Comparison of ENCODE assay signal across 19 cellular contexts in the genomic region with DNA sequence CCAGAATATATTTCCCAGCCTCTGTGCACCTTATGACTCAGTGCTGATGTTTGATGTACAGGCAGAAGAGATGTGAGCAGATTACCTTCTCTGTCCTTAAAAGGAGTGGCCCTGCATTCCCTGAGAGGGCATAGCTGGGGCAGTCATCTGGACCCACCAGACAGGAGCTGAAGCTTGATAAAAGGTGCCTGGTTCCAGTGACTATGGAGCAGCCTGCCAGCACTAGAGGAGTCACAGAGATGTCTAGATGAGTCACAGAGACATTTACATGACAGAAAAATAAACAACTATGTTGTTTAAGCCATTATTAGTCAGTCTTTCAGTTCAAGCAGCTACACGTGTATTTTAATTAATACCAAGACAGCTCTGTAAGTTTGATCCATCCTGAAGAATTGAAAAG.
DNase-seq lines count a peak whose midpoint lies in the region; TF ChIP-seq lines count a peak whose summit lies in the region.
"Had no signal": no experiment of that assay in that cellular context is flagged by ENCODE, and none has a peak within 500 bp of the region (broad histone marks: within the 10 kb centered on the region; RNA-seq: fewer than 3 reads in every experiment).

No MANE protein-coding gene starts in this region.

- H3K27ac ChIP-seq in epithelial cell of prostate, result no peak overlapping the region
- no peak overlapping the region for H3K27ac ChIP-seq in coronary artery
- H3K27ac ChIP-seq in hepatocyte, result no peak overlapping the region
- H3K27ac ChIP-seq: 22Rv1, C4-2B, HL-60, PC-9 had no signal

- no peaks in the 10 kb centered on the region for H3K27me3 ChIP-seq in hepatocyte

- DNase-seq in DMS53 (lab: John Stamatoyannopoulos, UW) (peak; percentile 23), DMS53 treated with DMSO at 0.1 percent for 48 hours (lab: John Stamatoyannopoulos, UW; ENCODE audit: unreplicated experiment) (no peak), epithelial cell of prostate (ENCODE audit: low read depth, low spot score) (peak; percentile 41), islet precursor cell (peak; percentile 56), NCI-H69 (lab: John Stamatoyannopoulos, UW) (no peak), coronary artery (ENCODE audit: low spot score) (no peak), hepatocyte (ENCODE audit: low spot score) (no peak)
- DNase-seq: Caco-2; CD8-positive, alpha-beta T cell; DMS 273 treated with DMSO at 0.1 percent for 48 hours; Karpas-422; NCI-H1694; NCI-H2029 treated with DMSO at 0.1 percent for 48 hours; NCI-H446 treated with DMSO at 0.1 percent for 48 hours; NCI-H526; PC-9 had no signal

- TF ChIP-seq CTCF in coronary artery (IDR thresholded peaks at IDR 0.05) (no peak), hepatocyte (IDR thresholded peaks at IDR 0.05; ENCODE audit: poor library complexity) (no peak)

- 50% methylated on average over 1 of the region's 1 CpG for WGBS in hepatocyte (ENCODE audit: low lambda C conversion rate, missing lambda C conversion rate)

- no peaks in the 10 kb centered on the region for H3K4me1 ChIP-seq in hepatocyte (ENCODE audit: insufficient read depth)
- H3K4me1 ChIP-seq: Caco-2 had no signal

- H4K20me1 ChIP-seq in hepatocyte (ENCODE audit: insufficient read depth, poor library complexity, severe bottlenecking), result no peaks in the 10 kb centered on the region

- no peaks in the 10 kb centered on the region for H3K36me3 ChIP-seq in hepatocyte (replicated peaks; ENCODE audit: insufficient read depth, low read depth)

- H3K9me2 ChIP-seq in hepatocyte (replicated peaks; ENCODE audit: insufficient read depth), result no peaks in the 10 kb centered on the region

- no peak overlapping the region for H3K4me2 ChIP-seq in hepatocyte
- H3K4me2 ChIP-seq: PC-9 had no signal

- no peaks in the 10 kb centered on the region for H3K9me3 ChIP-seq in hepatocyte (ENCODE audit: low read depth)
- H3K9me3 ChIP-seq: Caco-2 had no signal

- no peaks in the 10 kb centered on the region for H3K79me2 ChIP-seq in hepatocyte

- H2AFZ ChIP-seq in hepatocyte, result no peak overlapping the region
- H2AFZ ChIP-seq: PC-9 had no signal

- H3K4me3 ChIP-seq in coronary artery (no peak overlapping the region), hepatocyte (no peak overlapping the region)
- H3K4me3 ChIP-seq: PC-9 had no signal

Comparison
In these comparisons a context has a peak if more than half of its experiments do, and no peak if none do; other contexts are left out.
1. DNase-seq: peak in DMS53 (single experiment), epithelial cell of prostate (single experiment) and islet precursor cell (single experiment); none in DMS53 treated with DMSO at 0.1 percent for 48 hours (single experiment), NCI-H69 (single experiment), coronary artery (single experiment) and hepatocyte (single experiment).